In genomic region chrX:37454537-37455285, GRCh38 we compare ENCODE assay signal across 16 cellular contexts.
DNase-seq lines count a peak whose midpoint lies in the region; ATAC-seq and TF ChIP-seq lines count a peak whose summit lies in the region.
"Had no signal": no experiment of that assay in that cellular context is flagged by ENCODE, and none has a peak within 500 bp of the region (broad histone marks: within the 10 kb centered on the region; RNA-seq: fewer than 3 reads in every experiment).

No MANE protein-coding gene starts in this region.

- H3K4me3 ChIP-seq in fibroblast of pulmonary artery (replicated peaks; ENCODE audit: low read depth, low read length), result no peak overlapping the region
- H3K4me3 ChIP-seq in WERI-Rb-1 (ENCODE audit: low read depth, low read length), result no peak overlapping the region
- H3K4me3 ChIP-seq: left lung had no signal

- peak overlapping the region; percentile 76 for H3K27ac Mint-ChIP-seq in HFFc6
- H3K27ac Mint-ChIP-seq: stimulated activated naive CD8-positive, alpha-beta T cell treated with anti-CD3 and anti-CD28 coated beads, Interleukin-15, Interleukin-2, amounts not matched to agents 100 ng/mL and 50 ng/mL, for 24 hours; T-helper 2 cell treated with Interferon-gamma antibody and Interleukin-4, amounts not matched to agents 5 μg/mL and 100 μg/mL, for 36 hours had no signal

- H3K36me3 ChIP-seq in WERI-Rb-1, result no peaks in the 10 kb centered on the region
- H3K36me3 ChIP-seq: left lung had no signal

- no peak overlapping the region for H3K27ac ChIP-seq in WERI-Rb-1
- H3K27ac ChIP-seq: left lung had no signal

- H3K9me3 Mint-ChIP-seq in HFFc6, result no peaks in the 10 kb centered on the region
- H3K9me3 Mint-ChIP-seq: stimulated activated naive CD8-positive, alpha-beta T cell treated with anti-CD3 and anti-CD28 coated beads, Interleukin-15, Interleukin-2, amounts not matched to agents 100 ng/mL and 50 ng/mL, for 24 hours; T-helper 2 cell treated with Interferon-gamma antibody and Interleukin-4, amounts not matched to agents 5 μg/mL and 100 μg/mL, for 36 hours had no signal

- no peak for ATAC-seq in GM19395 (IDR thresholded peaks at IDR 0.05; ENCODE audit: unreplicated experiment)
- ATAC-seq in GM18502 (IDR thresholded peaks at IDR 0.05; ENCODE audit: poor library complexity, unreplicated experiment), result no peak
- ATAC-seq: left lung had no signal

- H3K27me3 ChIP-seq in WERI-Rb-1 (ENCODE audit: insufficient read depth, low read depth, severe bottlenecking), result peaks cover 3% of the 10 kb centered on the region
- H3K27me3 ChIP-seq: left lung had no signal

- peaks cover 8% of the 10 kb centered on the region; the same call in 1 of the 2 replicates for H3K36me3 Mint-ChIP-seq in HFFc6 (ENCODE audit: low read depth)

- DNase-seq in HFFc6, result peak; percentile 27
- DNase-seq in SW480 (ENCODE audit: low spot score), result peak; percentile 70
- DNase-seq in fibroblast of pulmonary artery (ENCODE audit: low read depth), result peak; percentile 62
- peak; percentile 62 for DNase-seq in renal cortical epithelial cell (ENCODE audit: low read depth)
- DNase-seq in RPMI8226, result no peak
- no peak for DNase-seq in WERI-Rb-1
- DNase-seq: anterior cingulate cortex; DMS153; left lung; NCI-H1436 treated with DMSO at 0.1 percent for 48 hours; nucleus accumbens; stimulated activated CD4-positive, alpha-beta T cell treated with anti-CD3 and anti-CD28 coated beads, Interleukin-1b, Interleukin-23, amount 100 ng/mL, for 48 hours had no signal

- peak overlapping the region; percentile 65; the same call in 1 of the 2 replicates for H3K4me3 Mint-ChIP-seq in HFFc6
- H3K4me3 Mint-ChIP-seq: stimulated activated naive CD8-positive, alpha-beta T cell treated with anti-CD3 and anti-CD28 coated beads, Interleukin-15, Interleukin-2, amounts not matched to agents 100 ng/mL and 50 ng/mL, for 24 hours; T-helper 2 cell treated with Interferon-gamma antibody and Interleukin-4, amounts not matched to agents 5 μg/mL and 100 μg/mL, for 36 hours had no signal

- H3K4me1 Mint-ChIP-seq in HFFc6 (ENCODE audit: low read depth), result peaks cover 25% of the 10 kb centered on the region

- TF ChIP-seq CTCF in HFFc6 (IDR thresholded peaks at IDR 0.05), result no peak
- no peak for TF ChIP-seq CTCF in fibroblast of pulmonary artery (IDR thresholded peaks at IDR 0.05; ENCODE audit: low read length, missing control alignments)
- TF ChIP-seq CTCF in WERI-Rb-1 (IDR thresholded peaks at IDR 0.05; ENCODE audit: low read depth, low read length), result no peak

- H3K27me3 Mint-ChIP-seq in HFFc6 (ENCODE audit: insufficient read depth), result no peaks in the 10 kb centered on the region

- H3K9me3 ChIP-seq in WERI-Rb-1 (ENCODE audit: severe bottlenecking), result no peaks in the 10 kb centered on the region
- H3K9me3 ChIP-seq: left lung had no signal

Comparison
In these comparisons a context has a peak if more than half of its experiments do, and no peak if none do; other contexts are left out.
1. DNase-seq: peak in HFFc6 (single experiment), SW480 (single experiment), fibroblast of pulmonary artery (single experiment) and renal cortical epithelial cell (single experiment); none in RPMI8226 (single experiment) and WERI-Rb-1 (single experiment).